Comparison of ENCODE assay signal across 18 cellular contexts in the genomic region with DNA sequence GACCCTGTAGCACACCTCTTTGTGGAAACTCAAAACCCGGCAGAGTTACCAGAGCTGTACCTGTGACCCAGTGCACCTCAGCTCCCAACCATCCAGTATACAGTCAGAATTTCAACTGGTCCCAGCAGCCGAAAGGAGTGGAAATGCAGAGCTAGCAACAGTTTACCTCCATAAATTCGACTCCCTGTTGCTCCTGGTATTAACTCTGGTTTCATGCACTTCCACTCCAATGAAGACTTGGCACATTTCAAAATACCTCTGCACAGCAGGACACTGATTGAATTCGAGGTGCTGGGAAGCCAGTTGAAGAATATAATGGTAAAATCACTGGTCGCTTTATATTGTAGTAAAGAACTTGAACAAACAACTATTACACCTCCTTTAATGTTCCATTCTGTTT.
"Had no signal": no experiment of that assay in that cellular context is flagged by ENCODE, and none has a peak within 500 bp of the region (broad histone marks: within the 10 kb centered on the region; RNA-seq: fewer than 3 reads in every experiment).

No MANE protein-coding gene starts in this region.

- H3K4me1 ChIP-seq: prostate gland, testis had no signal

- H3K4me3 Mint-ChIP-seq: naive thymus-derived CD8-positive, alpha-beta T cell; nephron progenitor cell; stimulated activated memory B cell treated with anti-CD40 and anti-IgM and Interleukin-4, amounts not matched to agents 10 μg/mL and 1 μg/mL and 100 μg/mL, for 72 hours had no signal

- H3K27me3 ChIP-seq: dorsolateral prefrontal cortex, right atrium auricular region, sigmoid colon, testis, tibial artery, upper lobe of left lung had no signal

- ATAC-seq: left ventricle myocardium superior; lower lobe of right lung; naive thymus-derived CD8-positive, alpha-beta T cell; stimulated activated memory B cell treated with anti-CD40 and anti-IgM and Interleukin-4, amounts not matched to agents 10 μg/mL and 1 μg/mL and 100 μg/mL, for 72 hours; stimulated activated naive CD8-positive, alpha-beta T cell treated with anti-CD3 and anti-CD28 coated beads, Interleukin-15, Interleukin-2, amounts not matched to agents 100 U/mL and 50 U/mL, for 24 hours had no signal

- DNase-seq: effector CD4-positive, alpha-beta T cell; hypothalamus; left ventricle myocardium superior; lower lobe of right lung; naive thymus-derived CD8-positive, alpha-beta T cell; nephron progenitor cell; nucleus accumbens; sigmoid colon; stimulated activated CD4-positive, alpha-beta T cell treated with anti-CD3 and anti-CD28 coated beads, Interleukin-4, amount 100 ng/mL, for 4 hours; stimulated activated naive CD8-positive, alpha-beta T cell treated with anti-CD3 and anti-CD28 coated beads, Interleukin-15, Interleukin-2, amounts not matched to agents 100 U/mL and 50 U/mL, for 24 hours; substantia nigra; testis; tibial artery; upper lobe of left lung had no signal

- H3K27ac ChIP-seq: dorsolateral prefrontal cortex, lower lobe of right lung, prostate gland, right atrium auricular region, sigmoid colon, testis, tibial artery, upper lobe of left lung had no signal

- H3K36me3 ChIP-seq: lower lobe of right lung, prostate gland, right atrium auricular region, sigmoid colon, tibial artery, upper lobe of left lung had no signal

- H3K36me3 Mint-ChIP-seq: stimulated activated memory B cell treated with anti-CD40 and anti-IgM and Interleukin-4, amounts not matched to agents 10 μg/mL and 1 μg/mL and 100 μg/mL, for 72 hours had no signal

- H3K9me3 ChIP-seq: lower lobe of right lung, prostate gland, right atrium auricular region, sigmoid colon, testis, tibial artery, upper lobe of left lung had no signal

- H3K4me3 ChIP-seq: dorsolateral prefrontal cortex, lower lobe of right lung, prostate gland, right atrium auricular region, sigmoid colon, testis, tibial artery, upper lobe of left lung had no signal

- H3K27me3 Mint-ChIP-seq: stimulated activated memory B cell treated with anti-CD40 and anti-IgM and Interleukin-4, amounts not matched to agents 10 μg/mL and 1 μg/mL and 100 μg/mL, for 72 hours had no signal

- H3K27ac Mint-ChIP-seq: naive thymus-derived CD8-positive, alpha-beta T cell; nephron progenitor cell; stimulated activated memory B cell treated with anti-CD40 and anti-IgM and Interleukin-4, amounts not matched to agents 10 μg/mL and 1 μg/mL and 100 μg/mL, for 72 hours had no signal
